Comparison of ENCODE assay signal across 8 cellular contexts in the genomic region with DNA sequence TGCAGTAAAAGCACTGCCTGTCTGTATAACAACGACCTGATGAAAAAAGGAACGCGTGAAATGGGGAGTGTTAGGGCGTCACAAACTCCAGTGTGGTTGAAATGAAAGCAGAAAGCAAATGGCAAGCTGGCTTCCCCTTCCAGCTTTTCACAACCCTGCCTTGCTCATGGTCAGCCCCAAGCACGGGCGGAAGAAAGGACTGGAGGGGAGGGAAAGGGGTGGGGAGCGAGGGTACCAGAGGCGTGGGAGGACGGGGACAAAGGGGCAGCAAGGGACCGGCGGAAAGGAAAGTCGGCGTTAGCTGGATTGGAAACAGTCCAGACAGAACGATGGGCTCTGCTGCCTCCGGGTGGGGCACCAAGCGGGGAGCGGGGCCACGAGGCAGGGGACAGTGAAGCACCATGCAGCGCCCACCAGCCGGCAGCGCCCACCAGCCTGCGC. TPM values are rescaled to one million over a fixed set of nuclear protein-coding genes. Genes with fewer than 3 reads are reported as not detected.
A peak's percentile ranks its signal among the peaks of the same experiment; 100 is the strongest.
DNase-seq lines count a peak whose midpoint lies in the region; ATAC-seq and TF ChIP-seq lines count a peak whose summit lies in the region.

No MANE protein-coding gene starts in this region.

- peak overlapping the region; percentile 97 for H3K27ac Mint-ChIP-seq in endodermal cell

- no peaks in the 10 kb centered on the region for H3K27me3 Mint-ChIP-seq in endodermal cell (ENCODE audit: insufficient read depth)

- H3K36me3 ChIP-seq in SU-DHL-6 (ENCODE audit: low read length) (0 out of 2 replicates have a peak, but pooled peaks cover 3% of the 10 kb centered on the region), endodermal cell (ENCODE audit: control insufficient read depth, insufficient read depth, low read length) (peaks cover 11% of the 10 kb centered on the region), mucosa of stomach (ENCODE audit: control insufficient read depth, insufficient read depth, low read length) (no peaks in the 10 kb centered on the region)

- no peaks in the 10 kb centered on the region for H4K20me1 ChIP-seq in SU-DHL-6 (ENCODE audit: low read depth, low read length)

- DNase-seq in DMS53 treated with DMSO at 0.1 percent for 48 hours (lab: John Stamatoyannopoulos, UW; ENCODE audit: unreplicated experiment) (peak; percentile 19), endodermal cell (no peak), NCI-H226 (no peak), COLO829 (ENCODE audit: low spot score) (no peak)

- H3K9me2 ChIP-seq in SU-DHL-6 (replicated peaks; ENCODE audit: insufficient read depth, low read length), result no peaks in the 10 kb centered on the region

- H3K4me2 ChIP-seq in SU-DHL-6 (ENCODE audit: low read depth, low read length, poor library complexity, severe bottlenecking), result peak overlapping the region; percentile 84

- H3K4me3 Mint-ChIP-seq in endodermal cell, result peak overlapping the region; percentile 76

- H3K4me1 Mint-ChIP-seq in endodermal cell, result peaks cover 6% of the 10 kb centered on the region

- peaks cover 85% of the 10 kb centered on the region for H3K79me2 ChIP-seq in SU-DHL-6 (ENCODE audit: insufficient read depth, low read length)

- H3K4me1 ChIP-seq in endodermal cell (ENCODE audit: control insufficient read depth, insufficient read depth, low read length) (no peaks in the 10 kb centered on the region), mucosa of stomach (ENCODE audit: control insufficient read depth, insufficient read depth, low read length) (peaks cover 6% of the 10 kb centered on the region)

- H2AFZ ChIP-seq in SU-DHL-6 (ENCODE audit: low read depth, low read length, severe bottlenecking), result peak overlapping the region; percentile 76

- H3K27ac ChIP-seq in SU-DHL-6 (ENCODE audit: low read depth, low read length) (peak overlapping the region; percentile 93), endodermal cell (ENCODE audit: low read depth, low read length) (peak overlapping the region; percentile 96)

- H3K9ac ChIP-seq in SU-DHL-6 (ENCODE audit: low read length) (peak overlapping the region; percentile 69), endodermal cell (ENCODE audit: extremely low read depth, low read length, poor library complexity, severe bottlenecking) (peak overlapping the region; percentile 54), mucosa of stomach (ENCODE audit: low read length) (peak overlapping the region; percentile 73)

- no peaks in the 10 kb centered on the region for H3K9me3 ChIP-seq in SU-DHL-6 (ENCODE audit: insufficient read depth, low read length)
- no peaks in the 10 kb centered on the region for H3K9me3 ChIP-seq in endodermal cell (ENCODE audit: control insufficient read depth, low read length)
- no peaks in the 10 kb centered on the region for H3K9me3 ChIP-seq in mucosa of stomach (ENCODE audit: control insufficient read depth, low read length)

- 15 to 39% methylated on average over 15 to 22 of the region's 22 CpGs for WGBS in endodermal cell (ENCODE audit: insufficient coverage in 1 of 2, insufficient read length in 1 of 2), 2 experiments

- H3K4me3 ChIP-seq in SU-DHL-6 (ENCODE audit: insufficient read depth, low read length, poor library complexity, severe bottlenecking) (peak overlapping the region; percentile 58), endodermal cell (ENCODE audit: low read length) (peak overlapping the region; percentile 76), mucosa of stomach (ENCODE audit: low read length) (peak overlapping the region; percentile 73)

- peaks cover 27% of the 10 kb centered on the region for H3F3A ChIP-seq in SU-DHL-6 (ENCODE audit: insufficient read depth)

- H3K27me3 ChIP-seq in SU-DHL-6 (ENCODE audit: low read length), result no peaks in the 10 kb centered on the region
- H3K27me3 ChIP-seq in endodermal cell (ENCODE audit: control insufficient read depth, insufficient read depth, low read length, poor library complexity, severe bottlenecking), result no peaks in the 10 kb centered on the region
- H3K27me3 ChIP-seq in mucosa of stomach (ENCODE audit: control insufficient read depth, insufficient read depth, low read length), result no peaks in the 10 kb centered on the region

- H3K36me3 Mint-ChIP-seq in endodermal cell (ENCODE audit: low read depth), result no peaks in the 10 kb centered on the region

- TF ChIP-seq CTCF in SU-DHL-6 (IDR thresholded peaks at IDR 0.05; ENCODE audit: insufficient read depth, low read length, poor library complexity, severe bottlenecking) (no peak), endodermal cell (conservative IDR thresholded peaks at IDR 0.05) (peak; percentile 25)

- no peaks in the 10 kb centered on the region for H3K9me3 Mint-ChIP-seq in endodermal cell

- ATAC-seq in GM19452 (IDR thresholded peaks at IDR 0.05; ENCODE audit: unreplicated experiment), result peak; percentile 27
- ATAC-seq in HG03520 (IDR thresholded peaks at IDR 0.05; ENCODE audit: unreplicated experiment), result peak; percentile 33

RNA-seq across cellular contexts. Expression of a gene that starts 9.6 kb away (rescaled TPM):
- total RNA-seq in endodermal cell, result 10 to 100 TPM; 37.1 to 61.0 TPM
- polyA plus RNA-seq in endodermal cell (2013, experiment 1 of 2), result 36.9 TPM
- 35.9 TPM for polyA plus RNA-seq in endodermal cell (2013, experiment 2 of 2)
